In genomic region chr18:35611518-35611917, GRCh38 we compare ENCODE assay signal across 14 cellular contexts. TPM values are rescaled to one million over a fixed set of nuclear protein-coding genes. Genes with fewer than 3 reads are reported as not detected.
DNase-seq lines count a peak whose midpoint lies in the region; ATAC-seq, FAIRE-seq and TF ChIP-seq lines count a peak whose summit lies in the region.
"Had no signal": no experiment of that assay in that cellular context is flagged by ENCODE, and none has a peak within 500 bp of the region (broad histone marks: within the 10 kb centered on the region; RNA-seq: fewer than 3 reads in every experiment).

No MANE protein-coding gene starts in this region.

- TF ChIP-seq CTCF in AG10803 (conservative IDR thresholded peaks at IDR 0.05; ENCODE audit: low read length) (no peak), astrocyte (IDR thresholded peaks at IDR 0.05; ENCODE audit: insufficient read depth, low read depth, low read length) (no peak), kidney (IDR thresholded peaks at IDR 0.05; ENCODE audit: borderline replicate concordance, extremely low read depth, insufficient read depth) (no peak)

- H3K27ac Mint-ChIP-seq in astrocyte (ENCODE audit: unreplicated experiment) = no peak overlapping the region

- ATAC-seq in HG02588 (IDR thresholded peaks at IDR 0.05; ENCODE audit: unreplicated experiment) = no peak
- ATAC-seq: PC-3 had no signal

- H4K20me1 ChIP-seq in Karpas-422 (ENCODE audit: insufficient read depth, low read depth, low read length) (peaks cover 5% of the 10 kb centered on the region; the same call in 1 of the 2 replicates), astrocyte (ENCODE audit: insufficient read depth, low read length) (peaks cover 43% of the 10 kb centered on the region)

- H3K27me3 ChIP-seq in Karpas-422 (ENCODE audit: low read length) = no peaks in the 10 kb centered on the region
- no peaks in the 10 kb centered on the region for H3K27me3 ChIP-seq in astrocyte (ENCODE audit: insufficient read depth, low read length)

- no peak overlapping the region for H3K4me3 ChIP-seq in AG10803 (ENCODE audit: low read length)
- no peak overlapping the region for H3K4me3 ChIP-seq in Karpas-422 (ENCODE audit: low read length)
- no peak overlapping the region for H3K4me3 ChIP-seq in astrocyte (ENCODE audit: insufficient read depth, low read depth, low read length)
- no peak overlapping the region for H3K4me3 ChIP-seq in mesodermal cell (ENCODE audit: extremely low read depth, insufficient read depth, low read length, poor library complexity, severe bottlenecking)
- no peak overlapping the region for H3K4me3 ChIP-seq in kidney (ENCODE audit: low read length in 2 of 2)
- H3K4me3 ChIP-seq: HAP-1 had no signal

- no peaks in the 10 kb centered on the region for H3K36me3 ChIP-seq in Karpas-422 (ENCODE audit: insufficient read depth, low read length)
- H3K36me3 ChIP-seq in astrocyte (ENCODE audit: insufficient read depth, low read length) = no peaks in the 10 kb centered on the region
- H3K36me3 ChIP-seq in mesodermal cell (ENCODE audit: control insufficient read depth, insufficient read depth, low read length) = no peaks in the 10 kb centered on the region
- H3K36me3 ChIP-seq in kidney (ENCODE audit: control insufficient read depth in 1 of 2, insufficient read depth in 2 of 2, low read length in 2 of 2) = no peaks in the 10 kb centered on the region
- H3K36me3 ChIP-seq: HAP-1 had no signal

- H3K4me2 ChIP-seq in Karpas-422 (ENCODE audit: low read depth, low read length, poor library complexity, severe bottlenecking) = peak overlapping the region; percentile 59
- no peak overlapping the region for H3K4me2 ChIP-seq in astrocyte (ENCODE audit: low read length)

- H3K4me1 Mint-ChIP-seq in astrocyte (ENCODE audit: low read depth, unreplicated experiment) = peaks cover 14% of the 10 kb centered on the region

- H3K4me1 ChIP-seq in Karpas-422 (ENCODE audit: low read length) (peaks cover 100% of the 10 kb centered on the region), astrocyte (ENCODE audit: insufficient read depth, low read length) (peaks cover 10% of the 10 kb centered on the region), mesodermal cell (ENCODE audit: control insufficient read depth, insufficient read depth, low read length, poor library complexity, severe bottlenecking) (peaks cover 41% of the 10 kb centered on the region), kidney (ENCODE audit: control insufficient read depth in 1 of 2, insufficient read depth in 1 of 2, low read depth in 1 of 2, low read length in 2 of 2) (peaks cover 0 to under 1% of the 10 kb centered on the region in 2 donors)

- no peaks in the 10 kb centered on the region for H3K9me3 ChIP-seq in Karpas-422 (ENCODE audit: low read length)
- H3K9me3 ChIP-seq in astrocyte (ENCODE audit: insufficient read depth, low read depth, low read length) = no peaks in the 10 kb centered on the region
- no peaks in the 10 kb centered on the region for H3K9me3 ChIP-seq in mesodermal cell (ENCODE audit: control insufficient read depth, low read length)
- no peaks in the 10 kb centered on the region for H3K9me3 ChIP-seq in kidney (ENCODE audit: control insufficient read depth in 1 of 2, low read length in 2 of 2)
- H3K9me3 ChIP-seq: HAP-1 had no signal

- no peaks in the 10 kb centered on the region for H3K9me3 Mint-ChIP-seq in astrocyte (ENCODE audit: unreplicated experiment)
- H3K9me3 Mint-ChIP-seq: IgD-negative memory B cell had no signal

- no peak overlapping the region for H3K4me3 Mint-ChIP-seq in astrocyte (ENCODE audit: unreplicated experiment)
- H3K4me3 Mint-ChIP-seq: IgD-negative memory B cell had no signal

- H2AFZ ChIP-seq in Karpas-422 (ENCODE audit: low read length) = no peak overlapping the region
- H2AFZ ChIP-seq in astrocyte (ENCODE audit: low read depth, low read length) = no peak overlapping the region

- H3K27ac ChIP-seq in Karpas-422 (ENCODE audit: low read length) = peak overlapping the region; percentile 86
- no peak overlapping the region for H3K27ac ChIP-seq in astrocyte (ENCODE audit: low read depth, low read length)
- H3K27ac ChIP-seq in mesodermal cell (ENCODE audit: low read depth, low read length, severe bottlenecking) = peak overlapping the region; percentile 11
- no peak overlapping the region for H3K27ac ChIP-seq in kidney (ENCODE audit: low read depth in 2 of 2, low read length in 2 of 2)
- H3K27ac ChIP-seq: C4-2B had no signal

- H3K79me2 ChIP-seq in Karpas-422 (ENCODE audit: low read length) (peaks cover 100% of the 10 kb centered on the region), astrocyte (ENCODE audit: insufficient read depth, low read length) (peaks cover 95% of the 10 kb centered on the region)

- DNase-seq in AG10803 (ENCODE audit: low read depth) (peak; percentile 9), Karpas-422 (no peak), astrocyte (ENCODE audit: low read depth) (peak; percentile 35), kidney (no peak), NCI-H1105 treated with DMSO at 0.1 percent for 48 hours (lab: John Stamatoyannopoulos, UW) (no peak)
- DNase-seq: NCI-H187 treated with DMSO at 0.1 percent for 48 hours, NCI-H345, PC-3 had no signal

- no peaks in the 10 kb centered on the region for H3K27me3 Mint-ChIP-seq in astrocyte (ENCODE audit: low read depth, unreplicated experiment)
- H3K27me3 Mint-ChIP-seq: IgD-negative memory B cell had no signal

- no peaks in the 10 kb centered on the region for H3K36me3 Mint-ChIP-seq in astrocyte (ENCODE audit: low read depth, unreplicated experiment)

- H3K9ac ChIP-seq in Karpas-422 (ENCODE audit: low read length) (peak overlapping the region; percentile 42), astrocyte (ENCODE audit: low read length) (no peak overlapping the region), kidney (ENCODE audit: low read length in 2 of 2) (no peak overlapping the region)

- FAIRE-seq in astrocyte (lab: Jason Lieb, UNC) (no peak), kidney (lab: Jason Lieb, UNC) (no peak)
- FAIRE-seq: GM19239 had no signal

- intact Hi-C loops in kidney (cut with DNase I) = no loop called here

- H3K9me2 ChIP-seq in Karpas-422 (replicated peaks; ENCODE audit: insufficient read depth, low read length) = no peaks in the 10 kb centered on the region

- WGBS in mesodermal cell (ENCODE audit: insufficient coverage in 2 of 2), 2 experiments = no CpG with 5 or more reads among the region's 1 CpG

RNA-seq across cellular contexts. Expression of gene GALNT1, which starts 30.0 kb away (rescaled TPM):
- 172 and 259 TPM in 2 replicates for total RNA-seq in Karpas-422 (2014; rRNA removed; shearing (Covaris generic); ENCODE audit: low replicate concordance)
- 124 and 127 TPM in 2 replicates for total RNA-seq in astrocyte
- 93.3 TPM for polyA plus RNA-seq in mesodermal cell (2013, experiment 1 of 2)
- 108 TPM for polyA plus RNA-seq in mesodermal cell (2013, experiment 2 of 2)
- 59.3 TPM for total RNA-seq in kidney
- 11.8 TPM for polyA plus RNA-seq in kidney (ENCODE audit: insufficient read depth, low read depth, low replicate concordance)

Comparison
In these comparisons a context has a peak if more than half of its experiments do, and no peak if none do; other contexts are left out.
1. DNase-seq: peak in AG10803 (single experiment) and astrocyte (single experiment); none in Karpas-422 (single experiment), kidney (single experiment) and NCI-H1105 treated with DMSO at 0.1 percent for 48 hours (single experiment).
2. H3K27ac ChIP-seq: peak in Karpas-422 (single experiment) and mesodermal cell (single experiment); none in astrocyte (single experiment) and kidney (0 of 2).